Comparison of ENCODE assay signal across 9 cellular contexts in genomic region chrX:69618803-69619202, GRCh38. TPM values are rescaled to one million over a fixed set of nuclear protein-coding genes. Genes with fewer than 3 reads are reported as not detected.
A peak's percentile ranks its signal among the peaks of the same experiment; 100 is the strongest.
DNase-seq lines count a peak whose midpoint lies in the region; ATAC-seq and TF ChIP-seq lines count a peak whose summit lies in the region.
"Had no signal": no experiment of that assay in that cellular context is flagged by ENCODE, and none has a peak within 500 bp of the region (broad histone marks: within the 10 kb centered on the region; RNA-seq: fewer than 3 reads in every experiment).

No MANE protein-coding gene starts in this region.

- DNase-seq in AG09319 (ENCODE audit: extremely low read depth, low read depth): no peak
- DNase-seq in GM23248: peak; percentile 27
- peak; percentile 53 for DNase-seq in SK-MEL-5 (ENCODE audit: low read depth, low spot score)
- peak; percentile 31 for DNase-seq in fibroblast of mammary gland (ENCODE audit: low read depth)
- no peak for DNase-seq in stimulated activated naive B cell treated with anti-CD40 and anti-IgM and Interleukin-4, amounts not matched to agents 10 μg/mL and 1 μg/mL and 100 μg/mL, for 72 hours
- DNase-seq in lower leg skin (ENCODE audit: low spot score in 2 of 2): no peak

- no peaks in the 10 kb centered on the region for H3K36me3 Mint-ChIP-seq in stimulated activated naive B cell treated with anti-CD40 and anti-IgM and Interleukin-4, amounts not matched to agents 10 μg/mL and 1 μg/mL and 100 μg/mL, for 72 hours

- H3K9me2 ChIP-seq in GM23248 (ENCODE audit: insufficient read depth): no peaks in the 10 kb centered on the region

- no peak for TF ChIP-seq POLR2A in lower leg skin (IDR thresholded peaks at IDR 0.05)
- no peak for TF ChIP-seq POLR2A in GM18505 (IDR thresholded peaks at IDR 0.05; ENCODE audit: borderline replicate concordance, extremely low read depth, insufficient read depth, insufficient read length)

- H3K4me3 Mint-ChIP-seq in stimulated activated naive B cell treated with anti-CD40 and anti-IgM and Interleukin-4, amounts not matched to agents 10 μg/mL and 1 μg/mL and 100 μg/mL, for 72 hours: no peak overlapping the region
- H3K4me3 Mint-ChIP-seq: central memory CD8-positive, alpha-beta T cell had no signal

- H3K27ac ChIP-seq in GM23248: no peak overlapping the region

- no peaks in the 10 kb centered on the region for H3K36me3 ChIP-seq in GM23248 (ENCODE audit: low read depth)

- H3K4me1 Mint-ChIP-seq in stimulated activated naive B cell treated with anti-CD40 and anti-IgM and Interleukin-4, amounts not matched to agents 10 μg/mL and 1 μg/mL and 100 μg/mL, for 72 hours: peaks cover 5 to 6% of the 10 kb centered on the region in 2 donors
- H3K4me1 Mint-ChIP-seq: central memory CD8-positive, alpha-beta T cell had no signal

- TF ChIP-seq CTCF in AG09319 (IDR thresholded peaks at IDR 0.05; ENCODE audit: low read depth, low read length) (peak; percentile 38), fibroblast of mammary gland (conservative IDR thresholded peaks at IDR 0.05; ENCODE audit: control insufficient read depth, insufficient read depth, low read depth, low read length) (peak; percentile 42), lower leg skin (IDR thresholded peaks at IDR 0.05) (no peak)

- H3K79me2 ChIP-seq in GM23248 (ENCODE audit: insufficient read depth): no peaks in the 10 kb centered on the region

- H3K27me3 Mint-ChIP-seq in stimulated activated naive B cell treated with anti-CD40 and anti-IgM and Interleukin-4, amounts not matched to agents 10 μg/mL and 1 μg/mL and 100 μg/mL, for 72 hours: peaks cover 15 to 34% of the 10 kb centered on the region in 2 donors

- H3K4me1 ChIP-seq in GM23248 (ENCODE audit: insufficient read depth): no peaks in the 10 kb centered on the region

- no peaks in the 10 kb centered on the region for H3F3A ChIP-seq in GM23248 (ENCODE audit: insufficient read depth)

- H2AFZ ChIP-seq in GM23248: no peak overlapping the region

- H3K27ac Mint-ChIP-seq in stimulated activated naive B cell treated with anti-CD40 and anti-IgM and Interleukin-4, amounts not matched to agents 10 μg/mL and 1 μg/mL and 100 μg/mL, for 72 hours: no peak overlapping the region

- H3K4me2 ChIP-seq in GM23248 (ENCODE audit: unreplicated experiment): no peak overlapping the region

- H4K20me1 ChIP-seq in GM23248 (ENCODE audit: insufficient read depth): no peaks in the 10 kb centered on the region

- H3K4me3 ChIP-seq in GM23248 (no peak overlapping the region), fibroblast of mammary gland (ENCODE audit: control insufficient read depth, low read depth, low read length) (no peak overlapping the region), lower leg skin (ENCODE audit: low read depth, poor library complexity, severe bottlenecking) (no peak overlapping the region)

- in situ Hi-C loops in GM23248 (cut with MboI): no loop called here
- in situ Hi-C loops in SK-MEL-5 (cut with HindIII; ENCODE audit: low pct_unique_long_range_greater_than_20kb, low sequenced_read_pairs): no loop called here

- peaks cover 0 to 5% of the 10 kb centered on the region in 2 donors for H3K9me3 Mint-ChIP-seq in stimulated activated naive B cell treated with anti-CD40 and anti-IgM and Interleukin-4, amounts not matched to agents 10 μg/mL and 1 μg/mL and 100 μg/mL, for 72 hours
- H3K9me3 Mint-ChIP-seq: central memory CD8-positive, alpha-beta T cell had no signal

- peak; percentile 31 to 41 for ATAC-seq in stimulated activated naive B cell treated with anti-CD40 and anti-IgM and Interleukin-4, amounts not matched to agents 10 μg/mL and 1 μg/mL and 100 μg/mL, for 72 hours (replicated peaks)
- ATAC-seq in GM18505 (IDR thresholded peaks at IDR 0.05; ENCODE audit: unreplicated experiment) (no peak), HG02981 (IDR thresholded peaks at IDR 0.05; ENCODE audit: unreplicated experiment) (no peak)

- H3K27me3 ChIP-seq in GM23248 (replicated peaks; ENCODE audit: insufficient read depth): no peaks in the 10 kb centered on the region; the same call in 1 of the 2 replicates

- no peaks in the 10 kb centered on the region for H3K9me3 ChIP-seq in GM23248 (ENCODE audit: low read depth)

- intact Hi-C loops in lower leg skin (cut with DNase I; ENCODE audit: low total_unique reads): no loop called here

- no peak overlapping the region for H3K9ac ChIP-seq in GM23248

- WGBS in GM23248 (ENCODE audit: low coverage in 1 of 2, low lambda C conversion rate in 2 of 2, missing lambda C conversion rate in 2 of 2), 2 experiments: 0 to 9% methylated on average over 1 of the region's 1 CpG
- WGBS in lower leg skin, 2 donors: 0 to 4% methylated on average over 1 of the region's 1 CpG

RNA-seq across cellular contexts. Expression of gene EDA, which starts 2.9 kb away (rescaled TPM):
- 0.11 TPM in 1 of 2 replicates, not detected in the other for total RNA-seq in GM23248 (2014; rRNA removed; shearing (Covaris generic))
- polyA plus RNA-seq in GM23248 (2016; fragmentation: Nextera tagmentation; extraction: Ambion mirVana): not detected in 2 replicates
- total RNA-seq in SK-MEL-5 (2014; rRNA removed; shearing (Covaris generic)): 0.98 and 1.1 TPM in 2 replicates
- 2.1 and 2.5 TPM in 2 replicates for polyA plus RNA-seq in SK-MEL-5 (2015; cell fraction: cytosol; rRNA removed)
- polyA plus RNA-seq in SK-MEL-5 (2015; cell fraction: nucleus; rRNA removed): 0.45 and 2.0 TPM in 2 replicates
- total RNA-seq in lower leg skin: 1 to 10 TPM; 3.0 to 9.9 (median 4.5) TPM

Comparison
In these comparisons a context has a peak if more than half of its experiments do, and no peak if none do; other contexts are left out.
1. DNase-seq: peak in GM23248 (single experiment), SK-MEL-5 (single experiment) and fibroblast of mammary gland (single experiment); none in AG09319 (single experiment), stimulated activated naive B cell treated with anti-CD40 and anti-IgM and Interleukin-4, amounts not matched to agents 10 μg/mL and 1 μg/mL and 100 μg/mL, for 72 hours (single experiment) and lower leg skin (0 of 2).
2. CTCF ChIP-seq: peak in AG09319 (single experiment) and fibroblast of mammary gland (single experiment); none in lower leg skin (0 of 3).
3. ATAC-seq: peak in stimulated activated naive B cell treated with anti-CD40 and anti-IgM and Interleukin-4, amounts not matched to agents 10 μg/mL and 1 μg/mL and 100 μg/mL, for 72 hours (2 of 2); none in GM18505 (single experiment) and HG02981 (single experiment).